Comparison of ENCODE assay signal across 8 cellular contexts in genomic region chr7:131107343-131108211, GRCh38.
DNase-seq lines count a peak whose midpoint lies in the region; ATAC-seq and TF ChIP-seq lines count a peak whose summit lies in the region.

No MANE protein-coding gene starts in this region.

- no peaks in the 10 kb centered on the region for H3K27me3 ChIP-seq in SK-N-SH (ENCODE audit: insufficient read depth)
- H3K27me3 ChIP-seq in trophoblast cell (ENCODE audit: insufficient read depth, low read length): peaks cover 5% of the 10 kb centered on the region

- no peaks in the 10 kb centered on the region for H3K9me2 ChIP-seq in SK-N-SH

- H2BK5ac ChIP-seq in trophoblast cell (ENCODE audit: low read depth, low read length, poor library complexity): no peak overlapping the region

- TF ChIP-seq CTCF in SK-N-SH (IDR thresholded peaks at IDR 0.05): no peak

- H3K9me3 ChIP-seq in SK-N-SH (no peaks in the 10 kb centered on the region), trophoblast cell (ENCODE audit: insufficient read depth, low read depth, low read length) (no peaks in the 10 kb centered on the region)

- CTCF ChIA-PET in SK-N-SH (lab: Yijun Ruan, JAX): interaction anchor here (1.4 kb wide), 3 partner anchors 33 to 232 kb away, joined by 3 to 5 read pairs (median 3); no protein-coding TSS in a partner anchor

- peaks cover 29% of the 10 kb centered on the region for H4K20me1 ChIP-seq in SK-N-SH (ENCODE audit: insufficient read depth)

- H3K79me2 ChIP-seq in SK-N-SH (ENCODE audit: insufficient read depth) (peaks cover 75% of the 10 kb centered on the region), trophoblast cell (ENCODE audit: control insufficient read depth, insufficient read depth, low read length, poor library complexity) (peaks cover 11% of the 10 kb centered on the region)

- DNase-seq in GM03348 (ENCODE audit: low spot score) (peak; percentile 82), GOT3 (lab: John Stamatoyannopoulos, UW) (peak; percentile 28), LoVo (ENCODE audit: low spot score) (peak; percentile 79), SK-N-SH (peak; percentile 88), Right ventricle myocardium superior (peak; percentile 67), trophoblast cell (peak; percentile 53 to 72), ureter (ENCODE audit: low spot score) (peak; percentile 71)
- peak; percentile 78 for DNase-seq in activated naive CD8-positive, alpha-beta T cell treated with anti-CD3 and anti-CD28 coated beads, Interleukin-2, amount 10 ng/mL, durations not matched to agents 7 days and 5 days

- no peak overlapping the region for H2BK12ac ChIP-seq in trophoblast cell (ENCODE audit: low read length)

- H3K27ac ChIP-seq in SK-N-SH (ENCODE audit: low read depth in 2 of 2, low read length in 1 of 2): peak overlapping the region; percentile 89 to 95
- no peak overlapping the region for H3K27ac ChIP-seq in trophoblast cell (ENCODE audit: low read depth, low read length)

- peaks cover 15% of the 10 kb centered on the region for H3K79me1 ChIP-seq in trophoblast cell (ENCODE audit: low read length)

- peaks cover 2% of the 10 kb centered on the region for H3K27me3 Mint-ChIP-seq in activated naive CD8-positive, alpha-beta T cell treated with anti-CD3 and anti-CD28 coated beads, Interleukin-2, amount 10 ng/mL, durations not matched to agents 7 days and 5 days

- peaks cover 1% of the 10 kb centered on the region for H3K36me3 Mint-ChIP-seq in activated naive CD8-positive, alpha-beta T cell treated with anti-CD3 and anti-CD28 coated beads, Interleukin-2, amount 10 ng/mL, durations not matched to agents 7 days and 5 days

- peak overlapping the region; percentile 62 for H3K18ac ChIP-seq in trophoblast cell (ENCODE audit: low read length)

- H3K9ac ChIP-seq in SK-N-SH (peak overlapping the region; percentile 96), trophoblast cell (ENCODE audit: low read length) (no peak overlapping the region)

- peak overlapping the region; percentile 99 for H3K27ac Mint-ChIP-seq in activated naive CD8-positive, alpha-beta T cell treated with anti-CD3 and anti-CD28 coated beads, Interleukin-2, amount 10 ng/mL, durations not matched to agents 7 days and 5 days

- H3K4ac ChIP-seq in trophoblast cell (ENCODE audit: low read depth, low read length): no peak overlapping the region

- 2% methylated on average over 54 of the region's 63 CpGs for WGBS in SK-N-SH (ENCODE audit: low lambda C conversion rate)
- WGBS in trophoblast cell (ENCODE audit: extremely low coverage, insufficient coverage, insufficient read length): no CpG with 5 or more reads among the region's 63 CpGs

- peak overlapping the region; percentile 99 for H3K4me3 Mint-ChIP-seq in activated naive CD8-positive, alpha-beta T cell treated with anti-CD3 and anti-CD28 coated beads, Interleukin-2, amount 10 ng/mL, durations not matched to agents 7 days and 5 days

- H3K4me2 ChIP-seq in SK-N-SH: peak overlapping the region; percentile 95
- peak overlapping the region; percentile 95 for H3K4me2 ChIP-seq in trophoblast cell (ENCODE audit: low read length)

- H4K91ac ChIP-seq in trophoblast cell (ENCODE audit: low read depth, low read length): no peak overlapping the region

- peaks cover 0 to 3% of the 10 kb centered on the region in 2 experiments for H3K36me3 ChIP-seq in SK-N-SH (replicated peaks in 1 of 2; ENCODE audit: control insufficient read depth in 1 of 2, insufficient read depth in 2 of 2, low read length in 1 of 2)
- no peaks in the 10 kb centered on the region for H3K36me3 ChIP-seq in trophoblast cell (ENCODE audit: control insufficient read depth in 1 of 2, insufficient read depth in 2 of 2, low read length in 2 of 2)

- H4K12ac ChIP-seq in trophoblast cell (ENCODE audit: low read depth, low read length): no peak overlapping the region

- H4K8ac ChIP-seq in trophoblast cell (ENCODE audit: low read depth, low read length): peak overlapping the region; percentile 65

- peaks cover 7 to 38% of the 10 kb centered on the region in 2 experiments for H3K4me1 ChIP-seq in SK-N-SH (ENCODE audit: control insufficient read depth in 1 of 2, insufficient read depth in 2 of 2, low read depth in 1 of 2, low read length in 1 of 2)
- H3K4me1 ChIP-seq in trophoblast cell (ENCODE audit: control insufficient read depth in 1 of 2, insufficient read depth in 2 of 2, low read length in 2 of 2): peaks cover 10 to 16% of the 10 kb centered on the region in 2 experiments

- no peaks in the 10 kb centered on the region for H3K9me3 Mint-ChIP-seq in activated naive CD8-positive, alpha-beta T cell treated with anti-CD3 and anti-CD28 coated beads, Interleukin-2, amount 10 ng/mL, durations not matched to agents 7 days and 5 days

- TF ChIP-seq RAD21 in SK-N-SH (IDR thresholded peaks at IDR 0.05; ENCODE audit: low read length): 0 out of 2 replicates have a peak, but pooled peaks have one; percentile 2

- H2AFZ ChIP-seq in SK-N-SH (ENCODE audit: low read depth) (peak overlapping the region; percentile 26; the same call in 1 of the 2 replicates), trophoblast cell (ENCODE audit: insufficient read depth, low read length, poor library complexity) (peak overlapping the region; percentile 59)

- H3K4me3 ChIP-seq in SK-N-SH (ENCODE audit: low read depth in 2 of 2, low read length in 1 of 2) (peak overlapping the region; percentile 85 to 93), trophoblast cell (ENCODE audit: low read depth, low read length) (peak overlapping the region; percentile 74)

- H3K4me1 Mint-ChIP-seq in activated naive CD8-positive, alpha-beta T cell treated with anti-CD3 and anti-CD28 coated beads, Interleukin-2, amount 10 ng/mL, durations not matched to agents 7 days and 5 days: peaks cover 45% of the 10 kb centered on the region

- TF ChIP-seq EP300 in SK-N-SH (IDR thresholded peaks at IDR 0.05; ENCODE audit: borderline replicate concordance in 1 of 2, low read depth in 1 of 2, low read length in 1 of 2): peak; percentile 4 to 51; a peak in 1 of 4 replicates

- POLR2A ChIA-PET in SK-N-SH (lab: Yijun Ruan, JAX): no interaction called here
- POLR2A ChIA-PET in activated naive CD8-positive, alpha-beta T cell treated with anti-CD3 and anti-CD28 coated beads, Interleukin-2, amount 10 ng/mL, durations not matched to agents 7 days and 5 days (lab: Charles Lee): interaction anchor here (0.5 to 3.4 kb wide), 16 partner anchors 14 to 277 kb away, joined by 3 to 24 read pairs (median 4); partner anchors contain the start of gene MKLN1

- no peak overlapping the region for H3K14ac ChIP-seq in trophoblast cell (ENCODE audit: low read length)

- H2AK5ac ChIP-seq in trophoblast cell (ENCODE audit: low read length): no peak overlapping the region

- peak; percentile 48 for ATAC-seq in activated naive CD8-positive, alpha-beta T cell treated with anti-CD3 and anti-CD28 coated beads, Interleukin-2, amount 10 ng/mL, durations not matched to agents 7 days and 5 days (ENCODE audit: low read depth)
- ATAC-seq in Right ventricle myocardium superior (ENCODE audit: poor library complexity): peak; percentile 53

- peaks cover 23% of the 10 kb centered on the region for H3F3A ChIP-seq in SK-N-SH (replicated peaks; ENCODE audit: insufficient read depth)

- H3K23ac ChIP-seq in trophoblast cell (ENCODE audit: low read length): no peak overlapping the region

- intact Hi-C loops in Right ventricle myocardium superior (cut with DNase I): loop anchor here (5.0 kb wide), 1 partner anchor 35 kb away; no protein-coding TSS in a partner anchor

- H2BK120ac ChIP-seq in trophoblast cell (ENCODE audit: insufficient read depth, low read length, poor library complexity): peak overlapping the region; percentile 4

TF ChIP-seq in SK-N-SH, 30 proteins besides CTCF, POLR2A, EP300 and RAD21 (continues in another document):
- TF ChIP-seq PBX3 (IDR thresholded peaks at IDR 0.05) (peak; percentile 63), MXI1 (IDR thresholded peaks at IDR 0.05; ENCODE audit: low read depth, low read length) (peak; percentile 95), POLR2AphosphoS5 (IDR thresholded peaks at IDR 0.05; ENCODE audit: low read depth, low read length) (peak; percentile 56; the same call in 1 of the 2 replicates), CHD2 (IDR thresholded peaks at IDR 0.05; ENCODE audit: low read length, partially characterized antibody) (peak; percentile 86), TAF1 (IDR thresholded peaks at IDR 0.05; ENCODE audit: borderline replicate concordance, low read depth, low read length) (0 out of 2 replicates have a peak, but pooled peaks have one; percentile 6), MAX (IDR thresholded peaks at IDR 0.05; ENCODE audit: low read depth) (peak; percentile 90), SIN3A (IDR thresholded peaks at IDR 0.05; ENCODE audit: borderline replicate concordance, low read depth, low read length) (peak; percentile 95), USF2 (IDR thresholded peaks at IDR 0.05; ENCODE audit: borderline replicate concordance, low read depth, low read length) (peak; percentile 87), TEAD4 (IDR thresholded peaks at IDR 0.05; ENCODE audit: borderline replicate concordance, insufficient read depth) (0 out of 2 replicates have a peak, but pooled peaks have one; percentile 11), JUND (IDR thresholded peaks at IDR 0.05) (no peak), SMC3 (IDR thresholded peaks at IDR 0.05; ENCODE audit: low read depth, low read length) (no peak)

Comparison
In these comparisons a context has a peak if more than half of its experiments do, and no peak if none do; other contexts are left out.
1. DNase-seq: peak in every context shown above with its lines; median percentile 88 in SK-N-SH; 82 in GM03348; 79 in LoVo; 78 in activated naive CD8-positive, alpha-beta T cell treated with anti-CD3 and anti-CD28 coated beads, Interleukin-2, amount 10 ng/mL, durations not matched to agents 7 days and 5 days; 71 in ureter; 67 in Right ventricle myocardium superior; 62 in trophoblast cell; 28 in GOT3.